ENCODE assay signal across 12 cellular contexts in the genomic region with DNA sequence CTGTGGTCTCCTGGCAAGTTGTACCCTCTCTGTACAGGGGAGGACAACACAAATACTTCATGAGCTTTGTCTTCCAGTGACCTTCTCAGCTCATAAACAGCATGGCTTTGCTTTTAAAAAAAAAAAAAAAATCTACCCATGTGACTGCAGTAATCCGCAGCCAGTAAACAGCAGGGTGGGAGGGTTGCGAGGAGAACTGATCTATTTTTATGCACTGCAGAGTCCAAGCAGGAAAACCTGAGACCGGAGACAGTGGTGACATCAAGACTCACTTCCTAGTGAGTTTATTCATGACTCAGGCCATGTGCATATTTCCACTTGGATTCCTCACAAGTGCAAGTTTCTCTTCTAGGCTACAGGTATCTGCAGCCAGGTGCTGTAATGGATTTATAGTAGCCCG.
DNase-seq lines count a peak whose midpoint lies in the region; ATAC-seq, FAIRE-seq and TF ChIP-seq lines count a peak whose summit lies in the region.
"Had no signal": no experiment of that assay in that cellular context is flagged by ENCODE, and none has a peak within 500 bp of the region (broad histone marks: within the 10 kb centered on the region; RNA-seq: fewer than 3 reads in every experiment).

No MANE protein-coding gene starts in this region.

- no peak overlapping the region for H4K91ac ChIP-seq in H9 (ENCODE audit: insufficient read length, low read depth, low read length)

- no peak overlapping the region for H3K14ac ChIP-seq in H9 (ENCODE audit: insufficient read depth, low read length)

- no peak overlapping the region for H3K4ac ChIP-seq in H9 (ENCODE audit: low read depth, low read length)

- H2AK5ac ChIP-seq in H9 (ENCODE audit: insufficient read length, low read length): no peak overlapping the region

- H3K9me3 ChIP-seq in H9 (ENCODE audit: control insufficient read depth, low read depth, low read length) (no peaks in the 10 kb centered on the region), PC-3 (ENCODE audit: low read length) (no peaks in the 10 kb centered on the region), pancreas (no peaks in the 10 kb centered on the region)

- H3K27ac ChIP-seq in H9 (ENCODE audit: insufficient read length, low read depth, low read length) (no peak overlapping the region), PC-3 (ENCODE audit: low read length) (peak overlapping the region; percentile 70), pancreas (no peak overlapping the region)

- H2AFZ ChIP-seq in H9 (ENCODE audit: low read length) (no peak overlapping the region), PC-3 (ENCODE audit: low read length) (0 out of 2 replicates have a peak overlapping the region, but pooled peaks have one; percentile 33)

- H3K23ac ChIP-seq in H9 (ENCODE audit: insufficient read length, low read depth, low read length): no peak overlapping the region

- peak overlapping the region in 2 of 3 experiments; percentile 58 to 89; a peak in 4 of 7 replicates for H3K27ac Mint-ChIP-seq in H9
- H3K27ac Mint-ChIP-seq: T-cell had no signal

- DNase-seq in H9 (no peak), PC-3 (peak; percentile 84), foreskin fibroblast (peak; percentile 18 to 34), pancreas (peak in 1 of 6 donors; percentile 11)
- DNase-seq: DMS79 treated with DMSO at 0.1 percent for 48 hours, posterior cingulate gyrus, T-cell had no signal

- CTCF ChIA-PET in PC-3 (lab: Charles Lee): interaction anchor here (0.6 to 1.8 kb wide), 3 partner anchors 86 to 246 kb away, joined by 3 to 6 read pairs (median 5); no protein-coding TSS in a partner anchor

- no peak for FAIRE-seq in pancreas (lab: Jason Lieb, UNC)
- FAIRE-seq: colon had no signal

- no peak overlapping the region for H3K4me3 ChIP-seq in PC-3 (ENCODE audit: low read length)
- no peak overlapping the region for H3K4me3 ChIP-seq in foreskin fibroblast (ENCODE audit: low read depth in 1 of 2, low read length in 2 of 2)
- no peak overlapping the region for H3K4me3 ChIP-seq in pancreas

- POLR2A ChIA-PET in PC-3 (lab: Charles Lee; ENCODE audit: unreplicated experiment): interaction anchor here (0.6 kb wide), 1 partner anchor 40 kb away, joined by 5 read pairs; no protein-coding TSS in a partner anchor

- H2BK5ac ChIP-seq in H9 (ENCODE audit: insufficient read length, low read length): no peak overlapping the region

- no peak overlapping the region for H2BK12ac ChIP-seq in H9 (ENCODE audit: insufficient read length, low read depth, low read length)

- no peak overlapping the region for H4K5ac ChIP-seq in H9 (ENCODE audit: insufficient read length, low read depth, low read length)

- no peaks in the 10 kb centered on the region for H3F3A ChIP-seq in PC-3 (ENCODE audit: low read length, unreplicated experiment)

- H3K27me3 ChIP-seq in H9 (ENCODE audit: insufficient read depth, low read length) (no peaks in the 10 kb centered on the region), PC-3 (ENCODE audit: low read length) (no peaks in the 10 kb centered on the region), pancreas (no peaks in the 10 kb centered on the region)

- H3K4me1 Mint-ChIP-seq in H9: peaks cover 44 to 51% of the 10 kb centered on the region in 2 experiments
- H3K4me1 Mint-ChIP-seq: T-cell had no signal

- BruUV-seq in PC-3 (replicated peaks; lab: Mats Ljungman, UMichigan): no TSS peak

- H3K23me2 ChIP-seq in H9 (ENCODE audit: insufficient read length, low read depth, low read length, poor library complexity, severe bottlenecking): no peaks in the 10 kb centered on the region

- H3K9me3 Mint-ChIP-seq in H9: no peaks in the 10 kb centered on the region
- H3K9me3 Mint-ChIP-seq: T-cell had no signal

- no peak overlapping the region for H3K4me3 Mint-ChIP-seq in H9
- H3K4me3 Mint-ChIP-seq: T-cell had no signal

- no peak overlapping the region for H3K56ac ChIP-seq in H9 (ENCODE audit: insufficient read length, low read depth, low read length)

- H4K20me1 ChIP-seq in H9 (ENCODE audit: control insufficient read depth, insufficient read depth, insufficient read length) (no peaks in the 10 kb centered on the region), PC-3 (ENCODE audit: low read length) (no peaks in the 10 kb centered on the region)

- intact Hi-C loops in PC-3 (cut with micrococcal nuclease) (loop anchor here (1.0 kb wide), 1 partner anchor 74 kb away; no protein-coding TSS in a partner anchor), pancreas (cut with DNase I) (no loop called here)

- WGBS in H9 (ENCODE audit: extremely low coverage, insufficient read length, low lambda C conversion rate): no CpG with 5 or more reads among the region's 4 CpGs
- WGBS in pancreas, 2 donors: 49 to 53% methylated on average over 4 of the region's 4 CpGs

- H3K36me3 ChIP-seq in PC-3 (ENCODE audit: low read depth, low read length) (no peaks in the 10 kb centered on the region; the same call in 1 of the 2 replicates), pancreas (no peaks in the 10 kb centered on the region)

- H3K79me1 ChIP-seq in H9 (ENCODE audit: insufficient read depth, low read depth, low read length, poor library complexity, severe bottlenecking): no peaks in the 10 kb centered on the region

- H4K8ac ChIP-seq in H9 (replicated peaks; ENCODE audit: insufficient read length, low read depth, low read length): no peak overlapping the region

- H2BK20ac ChIP-seq in H9 (ENCODE audit: low read depth, low read length, poor library complexity, severe bottlenecking): no peak overlapping the region

- H3K36me3 Mint-ChIP-seq in H9 (ENCODE audit: insufficient read depth in 1 of 3, low read depth in 3 of 3): peaks cover 12% of the 10 kb centered on the region in 3 experiments; a peak in 6 of 7 replicates

- H3K18ac ChIP-seq in H9 (ENCODE audit: insufficient read length, low read depth, low read length): no peak overlapping the region

- no peak overlapping the region for H3T11ph ChIP-seq in H9 (ENCODE audit: low read length)

- H3K27me3 Mint-ChIP-seq in H9 (ENCODE audit: low read depth): no peaks in the 10 kb centered on the region
- H3K27me3 Mint-ChIP-seq: T-cell had no signal

- H2BK15ac ChIP-seq in H9 (ENCODE audit: low read depth, low read length): no peak overlapping the region

- H3K9ac ChIP-seq in H9 (ENCODE audit: extremely low read depth, insufficient read length, low read length) (no peak overlapping the region), PC-3 (ENCODE audit: low read length) (no peak overlapping the region)

- H3K79me2 ChIP-seq in H9 (ENCODE audit: insufficient read depth, low read length): no peaks in the 10 kb centered on the region
- H3K79me2 ChIP-seq in PC-3 (ENCODE audit: low read length): no peaks in the 10 kb centered on the region

- no peaks in the 10 kb centered on the region for H3K9me2 ChIP-seq in PC-3 (replicated peaks; ENCODE audit: low read length)

- TF ChIP-seq CTCF in H9 (conservative IDR thresholded peaks at IDR 0.05) (no peak), PC-3 (conservative IDR thresholded peaks at IDR 0.05; ENCODE audit: low read depth, low read length) (no peak), foreskin fibroblast (IDR thresholded peaks at IDR 0.05; ENCODE audit: low read depth, low read length) (no peak), pancreas (IDR thresholded peaks at IDR 0.05) (no peak)

- H2BK120ac ChIP-seq in H9 (ENCODE audit: low read depth, low read length, poor library complexity, severe bottlenecking): no peak overlapping the region

- H3K4me1 ChIP-seq in H9 (ENCODE audit: insufficient read depth, low read length) (peaks cover 8% of the 10 kb centered on the region), PC-3 (ENCODE audit: insufficient read depth, low read length) (peaks cover 27% of the 10 kb centered on the region), pancreas (no peaks in the 10 kb centered on the region)

- ATAC-seq in PC-3: peak; percentile 91
- ATAC-seq in pancreas: peak; percentile 78 to 87 (median 80)
- ATAC-seq in HG02610 (IDR thresholded peaks at IDR 0.05; ENCODE audit: unreplicated experiment): no peak
- ATAC-seq in GM21825 (IDR thresholded peaks at IDR 0.05; ENCODE audit: unreplicated experiment): no peak
- ATAC-seq in GM21529 (IDR thresholded peaks at IDR 0.05; ENCODE audit: unreplicated experiment): no peak
- no peak for ATAC-seq in HG02884 (IDR thresholded peaks at IDR 0.05; ENCODE audit: unreplicated experiment)
- ATAC-seq: T-cell had no signal

- H3K4me2 ChIP-seq in H9 (ENCODE audit: insufficient read depth, insufficient read length, low read length) (no peak overlapping the region), PC-3 (ENCODE audit: low read length) (peak overlapping the region; percentile 20; the same call in 1 of the 2 replicates)

Comparison
In these comparisons a context has a peak if more than half of its experiments do, and no peak if none do; other contexts are left out.
1. ATAC-seq: peak in PC-3 (single experiment) and pancreas (4 of 4); none in HG02610 (single experiment), GM21825 (single experiment), GM21529 (single experiment) and HG02884 (single experiment).